ENCODE assay signal across 17 cellular contexts in the genomic region with DNA sequence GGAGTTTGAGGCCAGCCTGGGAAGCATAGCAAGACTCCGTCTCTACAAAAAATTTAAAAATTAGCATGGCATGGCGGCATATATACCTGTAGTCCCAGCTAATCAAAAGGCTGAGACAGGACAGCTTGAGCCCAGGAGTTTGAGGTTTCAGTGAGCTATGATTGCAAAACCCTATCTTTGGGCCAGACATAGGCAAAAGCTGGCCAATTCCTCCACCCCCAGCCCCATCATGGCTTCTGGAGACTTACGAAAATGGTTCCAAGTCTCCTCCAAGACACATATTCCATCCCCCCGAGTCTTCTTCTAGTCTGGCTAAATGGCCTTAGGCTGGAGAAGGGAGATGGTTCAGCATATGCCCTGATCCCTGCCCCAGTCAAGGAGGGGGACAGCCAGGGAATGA.
DNase-seq lines count a peak whose midpoint lies in the region; ATAC-seq and TF ChIP-seq lines count a peak whose summit lies in the region.
"Had no signal": no experiment of that assay in that cellular context is flagged by ENCODE, and none has a peak within 500 bp of the region (broad histone marks: within the 10 kb centered on the region; RNA-seq: fewer than 3 reads in every experiment).

No MANE protein-coding gene starts in this region.

- no peak overlapping the region for H3K27ac Mint-ChIP-seq in CD8-positive, alpha-beta memory T cell
- H3K27ac Mint-ChIP-seq: activated CD4-positive, alpha-beta T cell treated with anti-CD3 and anti-CD28 coated beads, Interleukin-2, amount 10 ng/mL, durations not matched to agents 7 days and 5 days had no signal

- H3K27me3 ChIP-seq in BLaER1, result no peaks in the 10 kb centered on the region
- no peaks in the 10 kb centered on the region for H3K27me3 ChIP-seq in Peyer's patch
- H3K27me3 ChIP-seq in hepatocyte, result no peaks in the 10 kb centered on the region
- H3K27me3 ChIP-seq in CD8-positive, alpha-beta memory T cell (ENCODE audit: insufficient read depth, low read length, poor library complexity, severe bottlenecking), result no peaks in the 10 kb centered on the region
- H3K27me3 ChIP-seq: body of pancreas, dorsolateral prefrontal cortex had no signal

- POLR2A ChIA-PET in CD8-positive, alpha-beta memory T cell (lab: Charles Lee), result no interaction called here

- H3K4me2 ChIP-seq in BLaER1 (peak overlapping the region; percentile 87), hepatocyte (no peak overlapping the region)

- peaks cover 0 to 4% (median 0%) of the 10 kb centered on the region in 3 donors for H3K36me3 Mint-ChIP-seq in CD8-positive, alpha-beta memory T cell

- peaks cover 3 to 12% (median 10%) of the 10 kb centered on the region in 3 donors for H3K4me1 Mint-ChIP-seq in CD8-positive, alpha-beta memory T cell

- H3K9me2 ChIP-seq in hepatocyte (replicated peaks; ENCODE audit: insufficient read depth), result no peaks in the 10 kb centered on the region

- H3K9me3 Mint-ChIP-seq in CD8-positive, alpha-beta memory T cell, result no peaks in the 10 kb centered on the region
- H3K9me3 Mint-ChIP-seq: activated CD4-positive, alpha-beta T cell treated with anti-CD3 and anti-CD28 coated beads, Interleukin-2, amount 10 ng/mL, durations not matched to agents 7 days and 5 days had no signal

- peak overlapping the region; percentile 53; the same call in 1 of the 2 replicates for H3K9ac ChIP-seq in BLaER1

- H3K4me1 ChIP-seq in BLaER1 (peaks cover 82% of the 10 kb centered on the region), Peyer's patch (peaks cover 0 to 23% (median 7%) of the 10 kb centered on the region in 4 donors), hepatocyte (ENCODE audit: insufficient read depth) (peaks cover 41% of the 10 kb centered on the region)
- no peaks in the 10 kb centered on the region for H3K4me1 ChIP-seq in CD8-positive, alpha-beta memory T cell (ENCODE audit: insufficient read depth, low read length)

- peaks cover 8 to 18% of the 10 kb centered on the region in 2 donors for H3K27me3 Mint-ChIP-seq in CD8-positive, alpha-beta memory T cell

- CTCF ChIA-PET in CD8-positive, alpha-beta memory T cell (lab: Charles Lee), result interaction anchor here (1.0 to 1.9 kb wide), 2 partner anchors 9 to 577 kb away, joined by 3 to 5 read pairs; no protein-coding TSS in a partner anchor

- H3K79me2 ChIP-seq in hepatocyte, result no peaks in the 10 kb centered on the region

- H3K36me3 ChIP-seq in BLaER1, result no peaks in the 10 kb centered on the region
- no peaks in the 10 kb centered on the region for H3K36me3 ChIP-seq in Peyer's patch
- no peaks in the 10 kb centered on the region for H3K36me3 ChIP-seq in hepatocyte (replicated peaks; ENCODE audit: insufficient read depth, low read depth)
- H3K36me3 ChIP-seq in CD8-positive, alpha-beta memory T cell (ENCODE audit: insufficient read depth, low read length), result no peaks in the 10 kb centered on the region

- intact Hi-C loops in posterior cingulate gyrus (cut with DNase I), result no loop called here

- DNase-seq in Peyer's patch (no peak), hepatocyte (ENCODE audit: low spot score) (no peak), posterior cingulate gyrus (no peak), DMS 273 treated with DMSO at 0.1 percent for 48 hours (lab: John Stamatoyannopoulos, UW) (no peak)
- no peak for DNase-seq in CD8-positive, alpha-beta memory T cell
- DNase-seq: activated CD4-positive, alpha-beta T cell treated with anti-CD3 and anti-CD28 coated beads, Interleukin-2, amount 10 ng/mL, durations not matched to agents 7 days and 5 days; activated naive CD4-positive, alpha-beta T cell treated with anti-CD3 and anti-CD28 coated beads, Interleukin-2, amount 50 U/mL, for 16 hours; activated T-cell treated with anti-CD3 and anti-CD28 coated beads for 4 hours; NCI-H524 treated with DMSO at 0.1 percent for 48 hours; stimulated activated naive CD4-positive, alpha-beta T cell had no signal

- H4K20me1 ChIP-seq in BLaER1 (no peaks in the 10 kb centered on the region), hepatocyte (ENCODE audit: insufficient read depth, poor library complexity, severe bottlenecking) (no peaks in the 10 kb centered on the region)

- H3K4me3 ChIP-seq in BLaER1 (no peak overlapping the region), Peyer's patch (no peak overlapping the region), hepatocyte (no peak overlapping the region), skin epidermis (no peak overlapping the region)
- no peak overlapping the region for H3K4me3 ChIP-seq in CD8-positive, alpha-beta memory T cell (ENCODE audit: low read length)
- H3K4me3 ChIP-seq: body of pancreas, dorsolateral prefrontal cortex, GM12878 had no signal

- no peak overlapping the region for H3K4me3 Mint-ChIP-seq in CD8-positive, alpha-beta memory T cell
- H3K4me3 Mint-ChIP-seq: activated CD4-positive, alpha-beta T cell treated with anti-CD3 and anti-CD28 coated beads, Interleukin-2, amount 10 ng/mL, durations not matched to agents 7 days and 5 days had no signal

- H3K27ac ChIP-seq in BLaER1, result peak overlapping the region; percentile 96
- H3K27ac ChIP-seq in Peyer's patch, result peak overlapping the region in 3 of 4 donors; percentile 15 to 42 (median 16)
- H3K27ac ChIP-seq in hepatocyte, result peak overlapping the region; percentile 72
- H3K27ac ChIP-seq in skin epidermis, result peak overlapping the region in 14 of 21 experiments; percentile 4 to 92 (median 63)
- no peak overlapping the region for H3K27ac ChIP-seq in CD8-positive, alpha-beta memory T cell (ENCODE audit: low read depth, low read length)

- TF ChIP-seq POLR2A in Peyer's patch (IDR thresholded peaks at IDR 0.05), result no peak

- 95% methylated on average over 4 of the region's 4 CpGs for WGBS in hepatocyte (ENCODE audit: low lambda C conversion rate, missing lambda C conversion rate)

- no peak for TF ChIP-seq CTCF in Peyer's patch (IDR thresholded peaks at IDR 0.05)
- TF ChIP-seq CTCF in hepatocyte (IDR thresholded peaks at IDR 0.05; ENCODE audit: poor library complexity), result no peak

- ATAC-seq in HG03039 (IDR thresholded peaks at IDR 0.05; ENCODE audit: unreplicated experiment), result no peak
- ATAC-seq: esophagus mucosa, GM12878 had no signal

- no peak overlapping the region for H2AFZ ChIP-seq in hepatocyte

- H3K9me3 ChIP-seq in BLaER1 (no peaks in the 10 kb centered on the region), Peyer's patch (no peaks in the 10 kb centered on the region), hepatocyte (ENCODE audit: low read depth) (no peaks in the 10 kb centered on the region)
- H3K9me3 ChIP-seq in CD8-positive, alpha-beta memory T cell (ENCODE audit: low read length), result no peaks in the 10 kb centered on the region
- H3K9me3 ChIP-seq: body of pancreas had no signal
